8 cellular contexts compared by ENCODE assay signal in genomic region chr9:126722922-126723806, GRCh38.
DNase-seq lines count a peak whose midpoint lies in the region; ATAC-seq lines count a peak whose summit lies in the region.

No MANE protein-coding gene starts in this region.

- H3K27me3 ChIP-seq in duodenal mucosa (ENCODE audit: control insufficient read depth in 1 of 2, insufficient read depth in 2 of 2, low read length in 2 of 2): peaks cover 25 to 32% of the 10 kb centered on the region in 2 donors
- H3K27me3 ChIP-seq in muscle layer of duodenum (ENCODE audit: low read depth, low read length): peaks cover 4% of the 10 kb centered on the region

- peak overlapping the region; percentile 90 for H3K4me3 Mint-ChIP-seq in activated CD4-positive, alpha-beta T cell treated with anti-CD3 and anti-CD28 coated beads, Interleukin-2, amount 10 ng/mL, durations not matched to agents 24 days and 14 days

- ATAC-seq in GM19324 (IDR thresholded peaks at IDR 0.05; ENCODE audit: low FRiP score, unreplicated experiment) (peak; percentile 5), HG03442 (IDR thresholded peaks at IDR 0.05; ENCODE audit: unreplicated experiment) (no peak)

- peak overlapping the region; percentile 12 to 52 for H3K4me3 ChIP-seq in duodenal mucosa (ENCODE audit: low read depth in 1 of 2, low read length in 2 of 2)
- peak overlapping the region; percentile 46 to 76 for H3K4me3 ChIP-seq in muscle layer of duodenum (ENCODE audit: low read depth in 1 of 2, low read length in 2 of 2)

- peak; percentile 41 for DNase-seq in Ammon's horn (ENCODE audit: low spot score)
- DNase-seq in activated CD4-positive, alpha-beta T cell treated with anti-CD3 and anti-CD28 coated beads, Interleukin-2, amount 10 ng/mL, durations not matched to agents 24 days and 14 days: peak; percentile 94
- peak; percentile 62 to 78 (median 70) for DNase-seq in stimulated activated naive CD4-positive, alpha-beta T cell (lab: John Stamatoyannopoulos, UW)

- no peaks in the 10 kb centered on the region for H3K9me3 Mint-ChIP-seq in activated CD4-positive, alpha-beta T cell treated with anti-CD3 and anti-CD28 coated beads, Interleukin-2, amount 10 ng/mL, durations not matched to agents 24 days and 14 days

- H3K4me1 Mint-ChIP-seq in activated CD4-positive, alpha-beta T cell treated with anti-CD3 and anti-CD28 coated beads, Interleukin-2, amount 10 ng/mL, durations not matched to agents 24 days and 14 days: peaks cover 30% of the 10 kb centered on the region

- no peaks in the 10 kb centered on the region for H3K36me3 Mint-ChIP-seq in activated CD4-positive, alpha-beta T cell treated with anti-CD3 and anti-CD28 coated beads, Interleukin-2, amount 10 ng/mL, durations not matched to agents 24 days and 14 days (ENCODE audit: low read depth)

- peak overlapping the region; percentile 89 for H3K27ac ChIP-seq in KOPT-K1 (ENCODE audit: low read depth, low read length, poor library complexity, severe bottlenecking)
- peak overlapping the region; percentile 78 for H3K27ac ChIP-seq in duodenal mucosa (ENCODE audit: low read depth, low read length)
- H3K27ac ChIP-seq in muscle layer of duodenum (ENCODE audit: low read length): no peak overlapping the region

- H3K9ac ChIP-seq in duodenal mucosa (ENCODE audit: low read depth in 1 of 2, low read length in 2 of 2): peak overlapping the region in 1 of 2 donors; percentile 39

- peaks cover 16% of the 10 kb centered on the region for H3K27me3 Mint-ChIP-seq in activated CD4-positive, alpha-beta T cell treated with anti-CD3 and anti-CD28 coated beads, Interleukin-2, amount 10 ng/mL, durations not matched to agents 24 days and 14 days

- intact Hi-C loops in activated CD4-positive, alpha-beta T cell treated with anti-CD3 and anti-CD28 coated beads, Interleukin-2, amount 10 ng/mL, durations not matched to agents 24 days and 14 days (cut with micrococcal nuclease): loop anchor here (1.0 kb wide), 2 partner anchors 17 to 82 kb away; partner anchors contain the start of gene ZBTB43

- peak overlapping the region; percentile 94 for H3K27ac Mint-ChIP-seq in activated CD4-positive, alpha-beta T cell treated with anti-CD3 and anti-CD28 coated beads, Interleukin-2, amount 10 ng/mL, durations not matched to agents 24 days and 14 days

- H3K9me3 ChIP-seq in KOPT-K1 (ENCODE audit: insufficient read depth, low read length, poor library complexity, severe bottlenecking) (no peaks in the 10 kb centered on the region), duodenal mucosa (ENCODE audit: control insufficient read depth in 1 of 2, low read length in 2 of 2) (no peaks in the 10 kb centered on the region), muscle layer of duodenum (ENCODE audit: control insufficient read depth in 1 of 2, low read length in 2 of 2) (no peaks in the 10 kb centered on the region)

- H3K36me3 ChIP-seq in KOPT-K1 (ENCODE audit: insufficient read depth, low read length) (no peaks in the 10 kb centered on the region), duodenal mucosa (ENCODE audit: control insufficient read depth in 1 of 2, insufficient read depth in 2 of 2, low read length in 2 of 2) (no peaks in the 10 kb centered on the region), muscle layer of duodenum (ENCODE audit: control insufficient read depth in 1 of 2, insufficient read depth in 2 of 2, low read length in 2 of 2) (no peaks in the 10 kb centered on the region)

- peaks cover 0 to 22% of the 10 kb centered on the region in 2 donors for H3K4me1 ChIP-seq in duodenal mucosa (ENCODE audit: control insufficient read depth in 1 of 2, insufficient read depth in 2 of 2, low read length in 2 of 2)
- peaks cover 0 to 15% of the 10 kb centered on the region in 2 donors for H3K4me1 ChIP-seq in muscle layer of duodenum (ENCODE audit: control insufficient read depth in 1 of 2, insufficient read depth in 2 of 2, low read length in 2 of 2)

Comparison
In these comparisons a context has a peak if more than half of its experiments do, and no peak if none do; other contexts are left out.
1. DNase-seq: peak in every context shown above with its lines; median percentile 94 in activated CD4-positive, alpha-beta T cell treated with anti-CD3 and anti-CD28 coated beads, Interleukin-2, amount 10 ng/mL, durations not matched to agents 24 days and 14 days; 70 in stimulated activated naive CD4-positive, alpha-beta T cell; 41 in Ammon's horn.